6 cellular contexts compared by ENCODE assay signal in genomic region chr19:43377624-43378023, GRCh38. TPM values are rescaled to one million over a fixed set of nuclear protein-coding genes. Genes with fewer than 3 reads are reported as not detected.
"Had no signal": no experiment of that assay in that cellular context is flagged by ENCODE, and none has a peak within 500 bp of the region (broad histone marks: within the 10 kb centered on the region; RNA-seq: fewer than 3 reads in every experiment).

No MANE protein-coding gene starts in this region.

RNA-seq across cellular contexts. Expression of gene CD177, which starts 24.1 kb away (rescaled TPM):
- total RNA-seq: Peyer's patch, SJCRH30, SK-MEL-5 had no signal

RNA-seq across cellular contexts. Expression of gene TEX101, which starts 37.1 kb away (rescaled TPM):
- total RNA-seq: M059J, PC-3, Peyer's patch, Right ventricle myocardium inferior, SJCRH30, SK-MEL-5 had no signal
